17 cellular contexts compared by ENCODE assay signal in genomic region chr18:47263828-47264314, GRCh38. TPM values are rescaled to one million over a fixed set of nuclear protein-coding genes. Genes with fewer than 3 reads are reported as not detected.
DNase-seq lines count a peak whose midpoint lies in the region; ATAC-seq and TF ChIP-seq lines count a peak whose summit lies in the region.
"Had no signal": no experiment of that assay in that cellular context is flagged by ENCODE, and none has a peak within 500 bp of the region (broad histone marks: within the 10 kb centered on the region; RNA-seq: fewer than 3 reads in every experiment).

No MANE protein-coding gene starts in this region.

- H3K36me3 ChIP-seq in ascending aorta (no peaks in the 10 kb centered on the region), skeletal muscle tissue (ENCODE audit: control insufficient read depth in 3 of 3, insufficient read depth in 3 of 3, low read length in 3 of 3) (no peaks in the 10 kb centered on the region)
- H3K36me3 ChIP-seq: upper lobe of right lung had no signal

- peak overlapping the region; percentile 15 for H3K4me3 Mint-ChIP-seq in activated T-cell treated with anti-CD3 and anti-CD28 coated beads, Interleukin-2, amount 50 U/mL, for 24 hours
- H3K4me3 Mint-ChIP-seq: activated CD4-positive, alpha-beta T cell treated with anti-CD3 and anti-CD28 coated beads, Interleukin-2, amount 10 ng/mL, durations not matched to agents 7 days and 5 days had no signal

- H3K9me3 ChIP-seq in ascending aorta: no peaks in the 10 kb centered on the region
- H3K9me3 ChIP-seq in skeletal muscle tissue (ENCODE audit: control insufficient read depth in 3 of 3, low read length in 3 of 3): no peaks in the 10 kb centered on the region
- H3K9me3 ChIP-seq: mucosa of descending colon, upper lobe of right lung had no signal

- peaks cover 11% of the 10 kb centered on the region for H3K4me1 Mint-ChIP-seq in activated T-cell treated with anti-CD3 and anti-CD28 coated beads, Interleukin-2, amount 50 U/mL, for 24 hours (ENCODE audit: low read depth)
- H3K4me1 Mint-ChIP-seq: activated CD4-positive, alpha-beta T cell treated with anti-CD3 and anti-CD28 coated beads, Interleukin-2, amount 10 ng/mL, durations not matched to agents 7 days and 5 days had no signal

- peaks cover 84% of the 10 kb centered on the region for H3K27me3 Mint-ChIP-seq in activated T-cell treated with anti-CD3 and anti-CD28 coated beads, Interleukin-2, amount 50 U/mL, for 24 hours

- DNase-seq in activated T-cell treated with anti-CD3 and anti-CD28 coated beads, Interleukin-2, amount 50 U/mL, for 24 hours: no peak
- DNase-seq in activated T-cell treated with anti-CD3 and anti-CD28 coated beads, Interleukin-2, amount 50 U/mL, for 48 hours: no peak
- no peak for DNase-seq in ascending aorta (ENCODE audit: low spot score in 2 of 2)
- no peak for DNase-seq in dedifferentiated amniotic fluid mesenchymal stem cell (ENCODE audit: extremely low spot score)
- no peak for DNase-seq in NOMO-1 treated with dmso at 0.1 percent for 144 hours (lab: John Stamatoyannopoulos, UW; ENCODE audit: unreplicated experiment)
- DNase-seq: activated CD4-positive, alpha-beta T cell treated with anti-CD3 and anti-CD28 coated beads, Interleukin-2, amount 10 ng/mL, durations not matched to agents 7 days and 5 days; activated naive CD4-positive, alpha-beta T cell treated with anti-CD3 and anti-CD28 coated beads, Interleukin-2, amount 50 U/mL, for 16 hours; DMS153; mucosa of descending colon; NCI-H187 treated with DMSO at 0.1 percent for 48 hours; T-helper 1 cell; upper lobe of right lung had no signal

- H3K27ac ChIP-seq in ascending aorta (no peak overlapping the region), skeletal muscle tissue (ENCODE audit: low read depth, low read length) (no peak overlapping the region)
- H3K27ac ChIP-seq: upper lobe of right lung had no signal

- TF ChIP-seq CTCF in ascending aorta (IDR thresholded peaks at IDR 0.05): no peak

- H3K9ac ChIP-seq in skeletal muscle tissue (ENCODE audit: low read depth in 1 of 3, low read length in 3 of 3): no peak overlapping the region

- intact Hi-C loops in ascending aorta (cut with DNase I): no loop called here

- no peaks in the 10 kb centered on the region for H3K36me3 Mint-ChIP-seq in activated T-cell treated with anti-CD3 and anti-CD28 coated beads, Interleukin-2, amount 50 U/mL, for 24 hours (ENCODE audit: low read depth)

- peaks cover 16% of the 10 kb centered on the region for H3K27me3 ChIP-seq in ascending aorta
- H3K27me3 ChIP-seq in skeletal muscle tissue (ENCODE audit: control insufficient read depth in 3 of 3, insufficient read depth in 3 of 3, low read length in 3 of 3): peaks cover 65 to 78% (median 75%) of the 10 kb centered on the region in 3 donors

- H3K4me3 ChIP-seq in ascending aorta (peak overlapping the region; percentile 26 to 39), iPS-11a (ENCODE audit: low read depth, low read length) (peak overlapping the region; percentile 47), skeletal muscle tissue (ENCODE audit: low read length in 3 of 3) (peak overlapping the region in 2 of 3 donors; percentile 29 to 41)
- H3K4me3 ChIP-seq: mucosa of descending colon, upper lobe of right lung had no signal

- ATAC-seq in HG02870 (IDR thresholded peaks at IDR 0.05; ENCODE audit: unreplicated experiment): no peak
- ATAC-seq: mucosa of descending colon, upper lobe of right lung had no signal

- no peaks in the 10 kb centered on the region for H3K9me3 Mint-ChIP-seq in activated T-cell treated with anti-CD3 and anti-CD28 coated beads, Interleukin-2, amount 50 U/mL, for 24 hours
- H3K9me3 Mint-ChIP-seq: activated CD4-positive, alpha-beta T cell treated with anti-CD3 and anti-CD28 coated beads, Interleukin-2, amount 10 ng/mL, durations not matched to agents 7 days and 5 days had no signal

- no peak overlapping the region for H3K27ac Mint-ChIP-seq in activated T-cell treated with anti-CD3 and anti-CD28 coated beads, Interleukin-2, amount 50 U/mL, for 24 hours
- H3K27ac Mint-ChIP-seq: activated CD4-positive, alpha-beta T cell treated with anti-CD3 and anti-CD28 coated beads, Interleukin-2, amount 10 ng/mL, durations not matched to agents 7 days and 5 days had no signal

- peaks cover 0 to 6% of the 10 kb centered on the region in 2 donors for H3K4me1 ChIP-seq in ascending aorta
- peaks cover 9 to 18% (median 15%) of the 10 kb centered on the region in 3 donors for H3K4me1 ChIP-seq in skeletal muscle tissue (ENCODE audit: control insufficient read depth in 3 of 3, insufficient read depth in 3 of 3, low read length in 3 of 3)
- H3K4me1 ChIP-seq: upper lobe of right lung had no signal

RNA-seq across cellular contexts. Expression of gene SKOR2, which starts 12.4 kb away (rescaled TPM):
- total RNA-seq in ascending aorta: not detected
- not detected for total RNA-seq in skeletal muscle tissue
- total RNA-seq: activated CD4-positive, alpha-beta T cell treated with anti-CD3 and anti-CD28 coated beads, Interleukin-2, amount 10 ng/mL, durations not matched to agents 7 days and 5 days; dermis microvascular lymphatic vessel endothelial cell; mucosa of descending colon; right cardiac atrium; upper lobe of right lung had no signal
